Comparison of ENCODE assay signal across 8 cellular contexts in genomic region chr21:32520885-32521735, GRCh38.
DNase-seq lines count a peak whose midpoint lies in the region; ATAC-seq, FAIRE-seq and TF ChIP-seq lines count a peak whose summit lies in the region.

No MANE protein-coding gene starts in this region.

- H3K4me3 ChIP-seq in HFF-Myc (replicated peaks; ENCODE audit: low read depth, low read length), result no peak overlapping the region

- no peak for FAIRE-seq in frontal cortex (lab: Jason Lieb, UNC)

- no peak for ATAC-seq in GM18519 (IDR thresholded peaks at IDR 0.05; ENCODE audit: low FRiP score, unreplicated experiment)
- ATAC-seq in HG02970 (IDR thresholded peaks at IDR 0.05; ENCODE audit: low FRiP score, unreplicated experiment), result no peak
- no peak for ATAC-seq in GM21381 (IDR thresholded peaks at IDR 0.05; ENCODE audit: unreplicated experiment)
- no peak for ATAC-seq in GM21529 (IDR thresholded peaks at IDR 0.05; ENCODE audit: unreplicated experiment)

- peak; percentile 60 for DNase-seq in HFF-Myc (ENCODE audit: extremely low read depth, low read depth)
- DNase-seq in SKM-1 treated with dmso at 0.1 percent for 144 hours (lab: John Stamatoyannopoulos, UW; ENCODE audit: unreplicated experiment), result peak; percentile 74
- peak; percentile 24 to 54 for DNase-seq in frontal cortex (ENCODE audit: low spot score in 2 of 2)
- DNase-seq in renal cortical epithelial cell (ENCODE audit: low read depth), result peak; percentile 28

- no peak for TF ChIP-seq CTCF in HFF-Myc (IDR thresholded peaks at IDR 0.05; ENCODE audit: low read depth, low read length, missing control alignments)
